Comparison of ENCODE assay signal across 15 cellular contexts in the genomic region with DNA sequence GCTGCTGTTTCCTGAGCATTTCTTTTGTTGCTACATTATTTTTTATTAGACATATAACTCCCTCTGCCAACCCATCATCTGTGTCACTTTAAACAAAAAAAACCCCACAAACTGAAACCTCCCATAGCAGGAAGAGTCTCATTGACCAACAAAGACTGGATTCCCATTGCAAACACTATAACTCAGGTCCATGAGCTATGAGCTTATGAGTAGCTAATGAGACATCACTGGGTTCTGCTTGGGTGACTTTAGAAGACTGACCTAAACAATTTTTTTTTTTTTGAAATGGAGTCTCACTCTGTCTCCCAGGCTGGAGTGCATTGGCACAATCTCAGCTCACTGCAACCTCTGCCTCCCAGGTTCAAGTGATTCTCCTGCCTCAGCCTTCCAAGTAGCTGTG.
DNase-seq lines count a peak whose midpoint lies in the region; ATAC-seq and TF ChIP-seq lines count a peak whose summit lies in the region.
"Had no signal": no experiment of that assay in that cellular context is flagged by ENCODE, and none has a peak within 500 bp of the region (broad histone marks: within the 10 kb centered on the region; RNA-seq: fewer than 3 reads in every experiment).

No MANE protein-coding gene starts in this region.

- CTCF ChIA-PET in PC-3 (lab: Charles Lee), result interaction anchor here (0.7 to 1.0 kb wide), 2 partner anchors 32 to 35 kb away, joined by 3 to 8 read pairs; no protein-coding TSS in a partner anchor

- H3K4me2 ChIP-seq in PC-3 (ENCODE audit: low read length), result no peak overlapping the region

- DNase-seq in PC-3 (peak; percentile 33), epithelial cell of proximal tubule (ENCODE audit: low read depth) (peak; percentile 57), kidney tubule cell (ENCODE audit: low spot score) (peak; percentile 92), activated gamma-delta T cell (lab: John Stamatoyannopoulos, UW) (no peak), hypothalamus (lab: John Stamatoyannopoulos, UW) (no peak), superior temporal gyrus (ENCODE audit: extremely low spot score) (no peak)
- DNase-seq: AML-193; CD4-positive, alpha-beta T cell; DMS 273 treated with DMSO at 0.1 percent for 48 hours; DMS53; DND-41; EL; H9 had no signal

- intact Hi-C loops in PC-3 (cut with micrococcal nuclease), result loop anchor here (2.0 kb wide), 1 partner anchor 15 kb away; no protein-coding TSS in a partner anchor

- H3K4me1 ChIP-seq in PC-3 (ENCODE audit: insufficient read depth, low read length), result no peaks in the 10 kb centered on the region

- no peak overlapping the region for H2AFZ ChIP-seq in PC-3 (ENCODE audit: low read length)

- H3K27me3 ChIP-seq in PC-3 (ENCODE audit: low read length), result no peaks in the 10 kb centered on the region

- no peak overlapping the region for H3K9ac ChIP-seq in PC-3 (ENCODE audit: low read length)

- no peaks in the 10 kb centered on the region for H3K79me2 ChIP-seq in PC-3 (ENCODE audit: low read length)

- H3K9me3 ChIP-seq in PC-3 (ENCODE audit: low read length), result no peaks in the 10 kb centered on the region

- H3F3A ChIP-seq in PC-3 (ENCODE audit: low read length, unreplicated experiment), result no peaks in the 10 kb centered on the region

- ATAC-seq in PC-3, result peak; percentile 83
- ATAC-seq: GM12878 had no signal

- H3K27ac ChIP-seq in PC-3 (ENCODE audit: low read length), result no peak overlapping the region
- H3K27ac ChIP-seq: C4-2B had no signal

- no TSS peak for BruUV-seq in PC-3 (replicated peaks; lab: Mats Ljungman, UMichigan)

- H3K36me3 ChIP-seq in PC-3 (ENCODE audit: low read depth, low read length), result no peaks in the 10 kb centered on the region

- TF ChIP-seq CTCF in PC-3 (conservative IDR thresholded peaks at IDR 0.05; ENCODE audit: low read depth, low read length), result no peak
- TF ChIP-seq CTCF in epithelial cell of proximal tubule (conservative IDR thresholded peaks at IDR 0.05; ENCODE audit: low read depth, low read length), result no peak

- no peaks in the 10 kb centered on the region for H3K9me2 ChIP-seq in PC-3 (replicated peaks; ENCODE audit: low read length)

- POLR2A ChIA-PET in PC-3 (lab: Charles Lee; ENCODE audit: unreplicated experiment), result no interaction called here

- no peaks in the 10 kb centered on the region for H4K20me1 ChIP-seq in PC-3 (ENCODE audit: low read length)

- H3K4me3 ChIP-seq in PC-3 (ENCODE audit: low read length), result no peak overlapping the region
- H3K4me3 ChIP-seq in epithelial cell of proximal tubule (ENCODE audit: low read depth, low read length), result no peak overlapping the region
- H3K4me3 ChIP-seq: GM12878 had no signal

Comparison
In these comparisons a context has a peak if more than half of its experiments do, and no peak if none do; other contexts are left out.
1. DNase-seq: peak in PC-3 (single experiment), epithelial cell of proximal tubule (single experiment) and kidney tubule cell (single experiment); none in activated gamma-delta T cell (single experiment), hypothalamus (0 of 51) and superior temporal gyrus (single experiment).